Comparison of ENCODE assay signal across 25 cellular contexts in the genomic region with DNA sequence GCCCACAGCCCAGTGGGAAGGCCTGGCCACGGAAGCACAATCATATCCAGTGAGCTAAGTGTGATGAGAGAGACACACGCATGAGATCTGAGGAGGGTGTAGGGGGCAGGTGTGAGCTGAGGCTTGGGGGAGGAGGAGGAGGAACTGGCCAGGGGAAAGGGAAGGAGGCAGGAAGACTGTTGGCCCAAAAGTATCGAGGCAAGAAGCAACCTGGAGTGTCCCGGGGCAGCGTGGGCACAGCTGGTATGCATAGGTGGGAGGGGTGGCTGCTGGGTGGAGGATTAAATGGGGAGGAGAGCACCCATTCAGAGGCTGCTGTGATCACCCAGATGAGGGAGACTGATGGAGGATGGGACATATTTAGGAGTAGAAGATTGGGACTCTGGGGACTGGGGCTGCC.
"Had no signal": no experiment of that assay in that cellular context is flagged by ENCODE, and none has a peak within 500 bp of the region (broad histone marks: within the 10 kb centered on the region; RNA-seq: fewer than 3 reads in every experiment).

No MANE protein-coding gene starts in this region.

- H3K4me1 Mint-ChIP-seq: central memory CD8-positive, alpha-beta T cell had no signal

- H3K27me3 ChIP-seq: left lung, ovary, sigmoid colon, suprapubic skin had no signal

- H3K27ac ChIP-seq: gastrocnemius medialis, left lung, ovary, sigmoid colon, suprapubic skin, tibial nerve had no signal

- ATAC-seq: activated CD4-positive, alpha-beta T cell treated with anti-CD3 and anti-CD28 coated beads for 36 hours; gastrocnemius medialis; left lung; stimulated activated memory B cell treated with anti-CD40 and anti-IgM and Interleukin-4, amounts not matched to agents 10 μg/mL and 1 μg/mL and 100 μg/mL, for 72 hours had no signal

- H3K9me3 ChIP-seq: gastrocnemius medialis, left lung, ovary, sigmoid colon, suprapubic skin, tibial nerve had no signal

- H3K4me3 ChIP-seq: gastrocnemius medialis, left lung, lung, ovary, sigmoid colon, suprapubic skin, tibial nerve had no signal

- H3K36me3 ChIP-seq: gastrocnemius medialis, ovary, sigmoid colon had no signal

- H3K9me3 Mint-ChIP-seq: activated naive CD4-positive, alpha-beta T cell treated with anti-CD3 and anti-CD28 coated beads, Interleukin-2, amount 10 ng/mL, durations not matched to agents 7 days and 5 days; central memory CD8-positive, alpha-beta T cell; nephron; stimulated activated memory B cell treated with anti-CD40 and anti-IgM and Interleukin-4, amounts not matched to agents 10 μg/mL and 1 μg/mL and 100 μg/mL, for 72 hours had no signal

- DNase-seq: activated CD4-positive, alpha-beta T cell treated with anti-CD3 and anti-CD28 coated beads for 36 hours; activated CD4-positive, CD25-positive, alpha-beta regulatory T cell; activated CD8-positive, alpha-beta memory T cell treated with anti-CD3 and anti-CD28 coated beads for 24 hours; activated gamma-delta T cell; activated naive CD4-positive, alpha-beta T cell treated with anti-CD3 and anti-CD28 coated beads, Interleukin-2, amount 10 ng/mL, durations not matched to agents 7 days and 5 days; anterior cingulate cortex; dermis blood vessel endothelial cell; effector CD4-positive, alpha-beta T cell; gastrocnemius medialis; glutamatergic neuron; left lung; mesendoderm; ovary; sigmoid colon; small intestine; stimulated activated CD4-positive, alpha-beta T cell treated with anti-CD3 and anti-CD28 coated beads, Interleukin-4, amount 100 ng/mL, for 24 hours; stimulated activated CD8-positive, alpha-beta memory T cell treated with anti-CD3 and anti-CD28 coated beads, Interleukin-4, amount 100 ng/mL, for 48 hours; T-helper 1 cell had no signal

- H3K27ac Mint-ChIP-seq: activated CD4-positive, alpha-beta T cell treated with anti-CD3 and anti-CD28 coated beads for 36 hours; activated naive CD4-positive, alpha-beta T cell treated with anti-CD3 and anti-CD28 coated beads, Interleukin-2, amount 10 ng/mL, durations not matched to agents 7 days and 5 days; nephron; progenitor cell of endocrine pancreas; stimulated activated memory B cell treated with anti-CD40 and anti-IgM and Interleukin-4, amounts not matched to agents 10 μg/mL and 1 μg/mL and 100 μg/mL, for 72 hours had no signal

- H3K4me3 Mint-ChIP-seq: activated CD4-positive, alpha-beta T cell treated with anti-CD3 and anti-CD28 coated beads for 36 hours; activated naive CD4-positive, alpha-beta T cell treated with anti-CD3 and anti-CD28 coated beads, Interleukin-2, amount 10 ng/mL, durations not matched to agents 7 days and 5 days; central memory CD8-positive, alpha-beta T cell; nephron; stimulated activated memory B cell treated with anti-CD40 and anti-IgM and Interleukin-4, amounts not matched to agents 10 μg/mL and 1 μg/mL and 100 μg/mL, for 72 hours had no signal
